21 cellular contexts compared by ENCODE assay signal in genomic region chr3:65523878-65524277, GRCh38.
DNase-seq lines count a peak whose midpoint lies in the region; ATAC-seq and TF ChIP-seq lines count a peak whose summit lies in the region.
"Had no signal": no experiment of that assay in that cellular context is flagged by ENCODE, and none has a peak within 500 bp of the region (broad histone marks: within the 10 kb centered on the region; RNA-seq: fewer than 3 reads in every experiment).

No MANE protein-coding gene starts in this region.

- no peak overlapping the region for H3K27ac Mint-ChIP-seq in GM23338
- H3K27ac Mint-ChIP-seq: B cell; CD4-positive, alpha-beta memory T cell; CD4-positive, CD25-positive, alpha-beta regulatory T cell; CD8-positive, alpha-beta memory T cell had no signal

- no peaks in the 10 kb centered on the region; the same call in 1 of the 2 replicates for H3K9me2 ChIP-seq in GM23338 (ENCODE audit: insufficient read depth)

- peak overlapping the region; percentile 89 for H3K27ac ChIP-seq in BLaER1
- no peak overlapping the region for H3K27ac ChIP-seq in GM23338 (ENCODE audit: low read depth)
- peak overlapping the region; percentile 44 for H3K27ac ChIP-seq in SJCRH30
- H3K27ac ChIP-seq: 22Rv1, A549, C4-2B had no signal

- H2AFZ ChIP-seq in GM23338: no peak overlapping the region

- H3K9ac ChIP-seq in BLaER1: peak overlapping the region; percentile 7

- no peaks in the 10 kb centered on the region for H3K9me3 Mint-ChIP-seq in GM23338

- no peak for TF ChIP-seq CTCF in GM23338 (conservative IDR thresholded peaks at IDR 0.05; ENCODE audit: low read depth in 2 of 2)

- no peaks in the 10 kb centered on the region for H4K20me1 ChIP-seq in BLaER1
- H4K20me1 ChIP-seq in GM23338 (replicated peaks; ENCODE audit: insufficient read depth): peaks cover 14% of the 10 kb centered on the region; the same call in 1 of the 2 replicates

- H3K9me3 ChIP-seq in BLaER1 (peaks cover 35% of the 10 kb centered on the region), SJCRH30 (replicated peaks) (no peaks in the 10 kb centered on the region)
- H3K9me3 ChIP-seq: A549 had no signal

- ATAC-seq in GM23338 (no peak), HG02970 (IDR thresholded peaks at IDR 0.05; ENCODE audit: low FRiP score, unreplicated experiment) (no peak)
- ATAC-seq: A549, GM12878 had no signal

- H3K27me3 ChIP-seq in BLaER1: no peaks in the 10 kb centered on the region
- H3K27me3 ChIP-seq in GM23338 (ENCODE audit: insufficient read depth): no peaks in the 10 kb centered on the region
- H3K27me3 ChIP-seq in SJCRH30: no peaks in the 10 kb centered on the region

- H3K4me3 Mint-ChIP-seq in GM23338: no peak overlapping the region
- H3K4me3 Mint-ChIP-seq: B cell; CD4-positive, alpha-beta memory T cell; CD4-positive, CD25-positive, alpha-beta regulatory T cell; CD8-positive, alpha-beta memory T cell had no signal

- H3K4me1 Mint-ChIP-seq in GM23338: peaks cover 38% of the 10 kb centered on the region
- H3K4me1 Mint-ChIP-seq: B cell; CD4-positive, alpha-beta memory T cell; CD4-positive, CD25-positive, alpha-beta regulatory T cell; CD8-positive, alpha-beta memory T cell had no signal

- no peak for DNase-seq in GM23338 (ENCODE audit: low spot score)
- no peak for DNase-seq in SJCRH30
- DNase-seq in NCI-H1694 treated with DMSO at 0.1 percent for 48 hours (lab: John Stamatoyannopoulos, UW): no peak
- no peak for DNase-seq in OCI-M1 (lab: John Stamatoyannopoulos, UW)
- DNase-seq: AML-193; CD4-positive, alpha-beta memory T cell; CD4-positive, CD25-positive, alpha-beta regulatory T cell; CD8-positive, alpha-beta memory T cell; DMS 273 treated with DMSO at 0.1 percent for 48 hours; DMS153; DMS53; DND-41; EL; GDM1 had no signal

- peaks cover 80% of the 10 kb centered on the region for H3K79me2 ChIP-seq in GM23338 (replicated peaks; ENCODE audit: insufficient read depth)

- no peaks in the 10 kb centered on the region for H3K27me3 Mint-ChIP-seq in GM23338 (ENCODE audit: insufficient read depth, low read depth, poor library complexity)
- H3K27me3 Mint-ChIP-seq: B cell; CD4-positive, alpha-beta memory T cell; CD4-positive, CD25-positive, alpha-beta regulatory T cell; CD8-positive, alpha-beta memory T cell had no signal

- no peaks in the 10 kb centered on the region for H3F3A ChIP-seq in GM23338 (replicated peaks; ENCODE audit: low read depth)

- H3K36me3 ChIP-seq in BLaER1 (peaks cover 16% of the 10 kb centered on the region; the same call in 1 of the 2 replicates), GM23338 (ENCODE audit: insufficient read depth) (no peaks in the 10 kb centered on the region), SJCRH30 (no peaks in the 10 kb centered on the region)

- no peaks in the 10 kb centered on the region; the same call in 2 of the 3 replicates for H3K36me3 Mint-ChIP-seq in GM23338 (ENCODE audit: low read depth)
- H3K36me3 Mint-ChIP-seq: CD4-positive, alpha-beta memory T cell; CD4-positive, CD25-positive, alpha-beta regulatory T cell; CD8-positive, alpha-beta memory T cell had no signal

- H3K4me2 ChIP-seq in BLaER1 (peak overlapping the region; percentile 82), GM23338 (peak overlapping the region; percentile 21)
- H3K4me2 ChIP-seq: A549 had no signal

- H3K4me3 ChIP-seq in BLaER1 (no peak overlapping the region), GM23338 (no peak overlapping the region), SJCRH30 (no peak overlapping the region)
- H3K4me3 ChIP-seq: A549, GM12878 had no signal

- H3K4me1 ChIP-seq in BLaER1 (peaks cover 88% of the 10 kb centered on the region), GM23338 (ENCODE audit: insufficient read depth) (peaks cover 47% of the 10 kb centered on the region), SJCRH30 (peaks cover 35% of the 10 kb centered on the region)
- H3K4me1 ChIP-seq: A549 had no signal

TF ChIP-seq in GM23338, 12 proteins besides CTCF, POLR2A, EP300 and RAD21 (continues in another document):
- TF ChIP-seq, protein P1, sequence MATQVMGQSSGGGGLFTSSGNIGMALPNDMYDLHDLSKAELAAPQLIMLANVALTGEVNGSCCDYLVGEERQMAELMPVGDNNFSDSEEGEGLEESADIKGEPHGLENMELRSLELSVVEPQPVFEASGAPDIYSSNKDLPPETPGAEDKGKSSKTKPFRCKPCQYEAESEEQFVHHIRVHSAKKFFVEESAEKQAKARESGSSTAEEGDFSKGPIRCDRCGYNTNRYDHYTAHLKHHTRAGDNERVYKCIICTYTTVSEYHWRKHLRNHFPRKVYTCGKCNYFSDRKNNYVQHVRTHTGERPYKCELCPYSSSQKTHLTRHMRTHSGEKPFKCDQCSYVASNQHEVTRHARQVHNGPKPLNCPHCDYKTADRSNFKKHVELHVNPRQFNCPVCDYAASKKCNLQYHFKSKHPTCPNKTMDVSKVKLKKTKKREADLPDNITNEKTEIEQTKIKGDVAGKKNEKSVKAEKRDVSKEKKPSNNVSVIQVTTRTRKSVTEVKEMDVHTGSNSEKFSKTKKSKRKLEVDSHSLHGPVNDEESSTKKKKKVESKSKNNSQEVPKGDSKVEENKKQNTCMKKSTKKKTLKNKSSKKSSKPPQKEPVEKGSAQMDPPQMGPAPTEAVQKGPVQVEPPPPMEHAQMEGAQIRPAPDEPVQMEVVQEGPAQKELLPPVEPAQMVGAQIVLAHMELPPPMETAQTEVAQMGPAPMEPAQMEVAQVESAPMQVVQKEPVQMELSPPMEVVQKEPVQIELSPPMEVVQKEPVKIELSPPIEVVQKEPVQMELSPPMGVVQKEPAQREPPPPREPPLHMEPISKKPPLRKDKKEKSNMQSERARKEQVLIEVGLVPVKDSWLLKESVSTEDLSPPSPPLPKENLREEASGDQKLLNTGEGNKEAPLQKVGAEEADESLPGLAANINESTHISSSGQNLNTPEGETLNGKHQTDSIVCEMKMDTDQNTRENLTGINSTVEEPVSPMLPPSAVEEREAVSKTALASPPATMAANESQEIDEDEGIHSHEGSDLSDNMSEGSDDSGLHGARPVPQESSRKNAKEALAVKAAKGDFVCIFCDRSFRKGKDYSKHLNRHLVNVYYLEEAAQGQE (IDR thresholded peaks at IDR 0.05; ENCODE audit: unreplicated experiment): no peak
- TF ChIP-seq ZNF331 (CRISPR knock-in tag; IDR thresholded peaks at IDR 0.05; ENCODE audit: low read depth) (no peak), NANOG (IDR thresholded peaks at IDR 0.05; ENCODE audit: borderline replicate concordance) (no peak), CREB1 (CRISPR knock-in tag; IDR thresholded peaks at IDR 0.05; ENCODE audit: low read depth) (no peak), JUNB (IDR thresholded peaks at IDR 0.05; ENCODE audit: unreplicated experiment) (no peak), EZH2phosphoT487 (IDR thresholded peaks at IDR 0.05; ENCODE audit: unreplicated experiment) (no peak), STAT1 (IDR thresholded peaks at IDR 0.05; ENCODE audit: unreplicated experiment) (no peak)
